In genomic region chrX:153724252-153725038, GRCh38 we compare ENCODE assay signal across 8 cellular contexts. TPM values are rescaled to one million over a fixed set of nuclear protein-coding genes. Genes with fewer than 3 reads are reported as not detected.
DNase-seq lines count a peak whose midpoint lies in the region; ATAC-seq and TF ChIP-seq lines count a peak whose summit lies in the region.

TSS of gene ABCD1 (plus strand) at chrX:153724856. CDS start at chrX:153725267, 411 bp downstream.
TSS of gene BCAP31 (minus strand) at chrX:153724387. CDS start at chrX:153723244, 1,143 bp downstream.

- ATAC-seq in HG02759 (IDR thresholded peaks at IDR 0.05; ENCODE audit: unreplicated experiment) = peak; percentile 64
- ATAC-seq in left ventricle myocardium superior = peak; percentile 86
- ATAC-seq in psoas muscle = peak; percentile 80 to 88 (median 82)

- H3K4me1 Mint-ChIP-seq in T-helper 1 cell treated with Interleukin-12 subunit alpha and Interleukin-12 subunit beta and Interleukin-4 antibody, amounts not matched to agents 30 μg/mL and 1 μg/mL, for 36 hours (ENCODE audit: low read depth) = peaks cover 16% of the 10 kb centered on the region

- peaks cover 0 to 4% (median 0%) of the 10 kb centered on the region in 3 donors for H3K27me3 ChIP-seq in psoas muscle (ENCODE audit: insufficient read depth in 3 of 3, low read length in 2 of 3)

- peaks cover 12% of the 10 kb centered on the region for H3K36me3 Mint-ChIP-seq in T-helper 1 cell treated with Interleukin-12 subunit alpha and Interleukin-12 subunit beta and Interleukin-4 antibody, amounts not matched to agents 30 μg/mL and 1 μg/mL, for 36 hours (ENCODE audit: low read depth)

- H3K9me3 Mint-ChIP-seq in T-helper 1 cell treated with Interleukin-12 subunit alpha and Interleukin-12 subunit beta and Interleukin-4 antibody, amounts not matched to agents 30 μg/mL and 1 μg/mL, for 36 hours = no peaks in the 10 kb centered on the region

- H3K4me3 Mint-ChIP-seq in T-helper 1 cell treated with Interleukin-12 subunit alpha and Interleukin-12 subunit beta and Interleukin-4 antibody, amounts not matched to agents 30 μg/mL and 1 μg/mL, for 36 hours = peak within 1 kb of the TSS; percentile 86

- H3K27ac ChIP-seq in psoas muscle = peak within 1 kb of the TSS; percentile 85

- peaks cover 40% of the 10 kb centered on the region for H3K4me1 ChIP-seq in psoas muscle

- intact Hi-C loops in left ventricle myocardium superior (cut with micrococcal nuclease) = no loop called here
- intact Hi-C loops in psoas muscle (cut with DNase I) = no loop called here

- no peaks in the 10 kb centered on the region for H3K9me3 ChIP-seq in psoas muscle

- TF ChIP-seq CTCF in GM12875 (IDR thresholded peaks at IDR 0.05; ENCODE audit: borderline replicate concordance, insufficient read depth, low read depth, low read length) (no peak), psoas muscle (IDR thresholded peaks at IDR 0.05) (no peak)

- peaks cover 3 to 24% of the 10 kb centered on the region in 2 donors for H3K36me3 ChIP-seq in psoas muscle (ENCODE audit: insufficient read depth in 1 of 2, low read depth in 1 of 2)

- 1 to 20% methylated on average over 40 to 49 of the region's 88 CpGs; no CpG with 5 or more reads in 1 of the 3 donors for WGBS in psoas muscle, 3 donors

- H3K4me3 ChIP-seq in GM12875 (ENCODE audit: low read depth, low read length) (peak within 1 kb of the TSS; percentile 68), psoas muscle (peak within 1 kb of the TSS; percentile 64)

- peak; percentile 6 for DNase-seq in NCI-H1436 treated with DMSO at 0.1 percent for 48 hours (lab: John Stamatoyannopoulos, UW)
- peak; percentile 72 for DNase-seq in amniotic stem cell (lab: John Stamatoyannopoulos, UW)
- peak; percentile 93 for DNase-seq in left ventricle myocardium superior
- DNase-seq in psoas muscle = peak; percentile 89 to 95
- peak; percentile 91 for DNase-seq in ureter (ENCODE audit: low spot score)

- peak within 1 kb of the TSS; percentile 76 for H3K27ac Mint-ChIP-seq in T-helper 1 cell treated with Interleukin-12 subunit alpha and Interleukin-12 subunit beta and Interleukin-4 antibody, amounts not matched to agents 30 μg/mL and 1 μg/mL, for 36 hours

- H3K27me3 Mint-ChIP-seq in T-helper 1 cell treated with Interleukin-12 subunit alpha and Interleukin-12 subunit beta and Interleukin-4 antibody, amounts not matched to agents 30 μg/mL and 1 μg/mL, for 36 hours (ENCODE audit: low read depth) = no peaks in the 10 kb centered on the region

RNA-seq across cellular contexts. Expression of gene ABCD1, which starts in this region (rescaled TPM):
- total RNA-seq in left ventricle myocardium superior (16.5 TPM), psoas muscle (10 to 100 TPM; 16.0 to 27.1 (median 20.9) TPM), ureter (15.1 TPM)
- polyA plus RNA-seq in psoas muscle = 10 to 100 TPM; 11.7 to 36.0 (median 15.8) TPM

RNA-seq across cellular contexts. Expression of gene BCAP31, which starts in this region (rescaled TPM):
- 91.6 TPM for total RNA-seq in left ventricle myocardium superior
- 10 to 100 TPM; 65.4 to 71.6 (median 66.0) TPM for total RNA-seq in psoas muscle
- polyA plus RNA-seq in psoas muscle = 10 to 100 TPM; 63.7 to 97.3 (median 72.1) TPM
- 315 TPM for total RNA-seq in ureter

Comparison
In these comparisons a context has a peak if more than half of its experiments do, and no peak if none do; other contexts are left out.
1. Peak in every context shown above with its lines: DNase-seq, ATAC-seq, H3K4me3 ChIP-seq and H3K27ac ChIP-seq.
2. DNase-seq: peak in every context shown above with its lines; median percentile 93 in left ventricle myocardium superior; 92 in psoas muscle; 91 in ureter; 72 in amniotic stem cell; 6 in NCI-H1436 treated with DMSO at 0.1 percent for 48 hours.